In genomic region chr4:94530073-94530472, GRCh38 we compare ENCODE assay signal across 18 cellular contexts.
DNase-seq lines count a peak whose midpoint lies in the region; ATAC-seq and TF ChIP-seq lines count a peak whose summit lies in the region.
"Had no signal": no experiment of that assay in that cellular context is flagged by ENCODE, and none has a peak within 500 bp of the region (broad histone marks: within the 10 kb centered on the region; RNA-seq: fewer than 3 reads in every experiment).

No MANE protein-coding gene starts in this region.

- peaks cover 14 to 99% (median 86%) of the 10 kb centered on the region in 9 donors for H3K4me1 ChIP-seq in heart right ventricle
- peaks cover 5 to 24% of the 10 kb centered on the region in 2 donors for H3K4me1 ChIP-seq in uterus

- TF ChIP-seq POLR2A in uterus (IDR thresholded peaks at IDR 0.05) = no peak

- H3K9me3 Mint-ChIP-seq in endothelial cell (ENCODE audit: unreplicated experiment) (no peaks in the 10 kb centered on the region), nephron progenitor cell (no peaks in the 10 kb centered on the region)

- DNase-seq in heart right ventricle = no peak
- DNase-seq in Right ventricle myocardium superior = no peak
- no peak for DNase-seq in endothelial cell (ENCODE audit: low spot score)
- no peak for DNase-seq in nephron progenitor cell
- DNase-seq in uterus = no peak
- no peak for DNase-seq in activated T-cell treated with anti-CD3 and anti-CD28 coated beads, Interleukin-2, amount 50 U/mL, for 48 hours
- no peak for DNase-seq in posterior cingulate gyrus
- DNase-seq: GF-D8, GM23248, HCEC 1CT, KBM-7, NCI-H1048, NCI-H1436 treated with DMSO at 0.1 percent for 48 hours, NCI-H2081 treated with DMSO at 0.1 percent for 48 hours, NCI-H510A treated with DMSO at 0.1 percent for 48 hours had no signal

- ATAC-seq in heart right ventricle = peak in 1 of 8 donors; percentile 3
- no peak for ATAC-seq in Right ventricle myocardium superior (ENCODE audit: poor library complexity)
- ATAC-seq in HG03469 (IDR thresholded peaks at IDR 0.05; ENCODE audit: unreplicated experiment) = no peak
- ATAC-seq: A549 had no signal

- TF ChIP-seq CTCF in heart right ventricle (IDR thresholded peaks at IDR 0.05) = no peak
- TF ChIP-seq CTCF in endothelial cell (IDR thresholded peaks at IDR 0.05; ENCODE audit: unreplicated experiment) = no peak
- no peak for TF ChIP-seq CTCF in nephron progenitor cell (IDR thresholded peaks at IDR 0.05)
- TF ChIP-seq CTCF in uterus (IDR thresholded peaks at IDR 0.05) = no peak

- H3K36me3 ChIP-seq in heart right ventricle = peaks cover 0 to 26% (median 0%) of the 10 kb centered on the region in 9 donors
- H3K36me3 ChIP-seq in uterus = no peaks in the 10 kb centered on the region

- peak overlapping the region; percentile 65 for H3K27ac Mint-ChIP-seq in endothelial cell (ENCODE audit: unreplicated experiment)
- H3K27ac Mint-ChIP-seq in nephron progenitor cell = peak overlapping the region; percentile 22

- H3K4me3 Mint-ChIP-seq in endothelial cell (ENCODE audit: unreplicated experiment) (no peak overlapping the region), nephron progenitor cell (no peak overlapping the region)

- no peak overlapping the region for H3K4me3 ChIP-seq in heart right ventricle
- no peak overlapping the region for H3K4me3 ChIP-seq in uterus
- H3K4me3 ChIP-seq: A549, GM23248 had no signal

- H3K9me3 ChIP-seq in heart right ventricle (no peaks in the 10 kb centered on the region), uterus (no peaks in the 10 kb centered on the region)
- H3K9me3 ChIP-seq: A549 had no signal

- H3K27ac ChIP-seq in heart right ventricle = peak overlapping the region in 7 of 10 donors; percentile 4 to 74 (median 67)
- peak overlapping the region; percentile 88 to 99 for H3K27ac ChIP-seq in uterus
- H3K27ac ChIP-seq: A549, C4-2B, GM23248 had no signal

- intact Hi-C loops in heart right ventricle (cut with DNase I) (loop anchor here in 2 of 10 donors (10.0 kb wide), 1 partner anchor 75 kb away; the partner anchor contains the start of gene PDLIM5 (in 2 of the 2)), Right ventricle myocardium superior (cut with DNase I) (no loop called here), uterus (cut with DNase I; ENCODE audit: low total_unique reads) (no loop called here), posterior cingulate gyrus (cut with DNase I) (no loop called here)

- peaks cover 14% of the 10 kb centered on the region for H3K4me1 Mint-ChIP-seq in endothelial cell (ENCODE audit: unreplicated experiment)
- peaks cover 52% of the 10 kb centered on the region for H3K4me1 Mint-ChIP-seq in nephron progenitor cell

- H3K27me3 Mint-ChIP-seq in endothelial cell (ENCODE audit: unreplicated experiment) = no peaks in the 10 kb centered on the region
- H3K27me3 Mint-ChIP-seq in nephron progenitor cell (ENCODE audit: low read depth, poor library complexity) = no peaks in the 10 kb centered on the region

- no peaks in the 10 kb centered on the region for H3K36me3 Mint-ChIP-seq in endothelial cell (ENCODE audit: low read depth, unreplicated experiment)
- H3K36me3 Mint-ChIP-seq in nephron progenitor cell (ENCODE audit: low read depth) = peaks cover 29% of the 10 kb centered on the region

- H3K27me3 ChIP-seq in heart right ventricle (no peaks in the 10 kb centered on the region), uterus (no peaks in the 10 kb centered on the region)
